Comparison of ENCODE assay signal across 12 cellular contexts in genomic region chr16:51994597-51994996, GRCh38.
DNase-seq lines count a peak whose midpoint lies in the region; ATAC-seq, FAIRE-seq and TF ChIP-seq lines count a peak whose summit lies in the region.
"Had no signal": no experiment of that assay in that cellular context is flagged by ENCODE, and none has a peak within 500 bp of the region (broad histone marks: within the 10 kb centered on the region; RNA-seq: fewer than 3 reads in every experiment).

No MANE protein-coding gene starts in this region.

- ATAC-seq in Panc1 (no peak), HG03045 (IDR thresholded peaks at IDR 0.05; ENCODE audit: unreplicated experiment) (no peak), HG03442 (IDR thresholded peaks at IDR 0.05; ENCODE audit: unreplicated experiment) (no peak), GM21619 (IDR thresholded peaks at IDR 0.05; ENCODE audit: unreplicated experiment) (no peak)
- ATAC-seq: K562 had no signal

- no peaks in the 10 kb centered on the region for H3K4me1 ChIP-seq in Panc1 (ENCODE audit: control insufficient read depth, insufficient read depth, low read length)

- FAIRE-seq in frontal cortex (lab: Jason Lieb, UNC): no peak
- FAIRE-seq: K562 had no signal

- no peak overlapping the region for H3K27ac ChIP-seq in Panc1 (ENCODE audit: low read length)

- POLR2A ChIA-PET in Panc1 (lab: Charles Lee): no interaction called here

- TF ChIP-seq CTCF in Calu3 (IDR thresholded peaks at IDR 0.05; ENCODE audit: unreplicated experiment) (no peak), Panc1 (IDR thresholded peaks at IDR 0.05) (no peak)

- DNase-seq in Calu3 (peak; percentile 98), NCI-H1105 treated with DMSO at 0.1 percent for 48 hours (lab: John Stamatoyannopoulos, UW) (peak; percentile 100), Panc1 (ENCODE audit: low read depth, low spot score) (peak; percentile 30), kidney tubule cell (ENCODE audit: low spot score) (peak; percentile 99), frontal cortex (ENCODE audit: low spot score in 2 of 2) (no peak)
- DNase-seq: activated T-cell treated with anti-CD3 and anti-CD28 coated beads, Interleukin-2, amount 50 U/mL, for 24 hours; C1 segment of cervical spinal cord; hypothalamus had no signal

- in situ Hi-C loops in Panc1 (cut with HindIII; ENCODE audit: low pct_unique_long_range_greater_than_20kb, low sequenced_read_pairs): no loop called here

- peaks cover 9% of the 10 kb centered on the region for H3K36me3 Mint-ChIP-seq in Calu3 (ENCODE audit: insufficient read depth, unreplicated experiment)

- intact Hi-C loops in Calu3 (cut with micrococcal nuclease; ENCODE audit: unreplicated experiment): loop anchor here (10.0 kb wide), 1 partner anchor 60 kb away; no protein-coding TSS in a partner anchor
- intact Hi-C loops in Panc1 (cut with micrococcal nuclease; ENCODE audit: unreplicated experiment): no loop called here

- peaks cover 58% of the 10 kb centered on the region for H3K4me1 Mint-ChIP-seq in Calu3 (ENCODE audit: low read depth, unreplicated experiment)

- no TSS peak for BruUV-seq in Calu3 (replicated peaks; lab: Mats Ljungman, UMichigan)
- no TSS peak for BruUV-seq in Panc1 (replicated peaks; lab: Mats Ljungman, UMichigan)

- peak overlapping the region; percentile 3 for H3K4me3 Mint-ChIP-seq in Calu3 (ENCODE audit: low read depth, unreplicated experiment)
- H3K4me3 Mint-ChIP-seq: activated T-cell treated with anti-CD3 and anti-CD28 coated beads, Interleukin-2, amount 50 U/mL, for 24 hours had no signal

- H3K9me3 Mint-ChIP-seq in Calu3 (ENCODE audit: low read depth, unreplicated experiment): peaks cover 3% of the 10 kb centered on the region

- no peaks in the 10 kb centered on the region for H3K27me3 ChIP-seq in Panc1 (ENCODE audit: control insufficient read depth, insufficient read depth, low read length)

- H3K27ac Mint-ChIP-seq in Calu3 (ENCODE audit: unreplicated experiment): peak overlapping the region; percentile 18
- H3K27ac Mint-ChIP-seq: activated T-cell treated with anti-CD3 and anti-CD28 coated beads, Interleukin-2, amount 50 U/mL, for 24 hours had no signal

- CTCF ChIA-PET in Calu3 (lab: Charles Lee): interaction anchor here (0.6 to 1.3 kb wide), 6 partner anchors 10 to 873 kb away, joined by 3 to 7 read pairs (median 4); no protein-coding TSS in a partner anchor
- CTCF ChIA-PET in Panc1 (lab: Charles Lee): no interaction called here

- H3K27me3 Mint-ChIP-seq in Calu3 (ENCODE audit: unreplicated experiment): no peaks in the 10 kb centered on the region
- H3K27me3 Mint-ChIP-seq: activated T-cell treated with anti-CD3 and anti-CD28 coated beads, Interleukin-2, amount 50 U/mL, for 24 hours had no signal

- H3K4me3 ChIP-seq in Panc1 (ENCODE audit: low read depth in 2 of 2, low read length in 2 of 2): no peak overlapping the region
- H3K4me3 ChIP-seq: K562 had no signal

- no peaks in the 10 kb centered on the region for H3K9me3 ChIP-seq in Panc1 (ENCODE audit: control insufficient read depth, insufficient read depth, low read depth, low read length)

- no peaks in the 10 kb centered on the region for H3K36me3 ChIP-seq in Panc1 (ENCODE audit: control insufficient read depth, insufficient read depth, low read length)

Comparison
In these comparisons a context has a peak if more than half of its experiments do, and no peak if none do; other contexts are left out.
1. DNase-seq: peak in Calu3 (single experiment), NCI-H1105 treated with DMSO at 0.1 percent for 48 hours (single experiment), Panc1 (single experiment) and kidney tubule cell (single experiment); none in frontal cortex (0 of 2).